In the genomic region with DNA sequence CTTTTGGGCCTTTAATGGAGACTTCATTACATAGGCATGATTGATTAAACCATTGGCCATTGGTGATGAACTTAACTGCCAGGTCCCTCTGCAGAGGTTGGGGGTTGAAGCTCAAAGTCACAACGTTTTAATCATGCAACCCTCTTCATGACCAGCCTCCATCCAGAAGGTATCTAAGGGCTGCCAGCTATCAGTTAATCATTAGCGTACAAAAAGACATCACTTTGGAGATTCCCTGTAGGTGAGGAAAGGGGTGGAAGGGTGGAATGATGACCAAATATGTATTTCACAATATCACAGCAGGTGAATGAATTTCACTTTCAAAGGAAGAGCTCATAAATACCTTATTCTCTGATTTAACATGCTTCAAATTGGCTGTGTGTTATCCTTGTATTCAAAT, we compare ENCODE assay signal across 25 cellular contexts.
"Had no signal": no experiment of that assay in that cellular context is flagged by ENCODE, and none has a peak within 500 bp of the region (broad histone marks: within the 10 kb centered on the region; RNA-seq: fewer than 3 reads in every experiment).

No MANE protein-coding gene starts in this region.

- H3K4me1 Mint-ChIP-seq: endodermal cell; immature natural killer cell; naive thymus-derived CD4-positive, alpha-beta T cell had no signal

- H3K36me3 Mint-ChIP-seq: immature natural killer cell; naive thymus-derived CD4-positive, alpha-beta T cell had no signal

- H3K27ac ChIP-seq: colonic mucosa, esophagus muscularis mucosa, foreskin keratinocyte, gastroesophageal sphincter, heart left ventricle, hepatocyte, left ventricle myocardium inferior, lower lobe of right lung had no signal

- H3K4me1 ChIP-seq: colonic mucosa, esophagus muscularis mucosa, foreskin keratinocyte, gastroesophageal sphincter, heart left ventricle, left ventricle myocardium inferior, lower lobe of right lung had no signal

- H3K9me3 ChIP-seq: colonic mucosa, esophagus muscularis mucosa, gastroesophageal sphincter, left ventricle myocardium inferior, lower lobe of right lung had no signal

- H3K4me3 ChIP-seq: colonic mucosa, esophagus muscularis mucosa, gastroesophageal sphincter, heart left ventricle, hepatocyte, left ventricle myocardium inferior, lower lobe of right lung had no signal

- DNase-seq: colonic mucosa; cortex of kidney; effector CD8-positive, alpha-beta T cell; effector memory CD8-positive, alpha-beta T cell; endodermal cell; foreskin keratinocyte; heart left ventricle; hypothalamus; immature natural killer cell; islet precursor cell; kidney; kidney glomerular epithelial cell; left cardiac atrium; left ventricle myocardium inferior; lower lobe of right lung; mesendoderm; midbrain; naive thymus-derived CD4-positive, alpha-beta T cell had no signal

- H3K4me2 ChIP-seq: hepatocyte had no signal

- H3K4me3 Mint-ChIP-seq: dendritic cell treated with granulocyte-macrophage colony-stimulating factor and Interleukin-4, amounts not matched to agents 40 ng/mL and 50 ng/mL, for 4 days; effector memory CD8-positive, alpha-beta T cell; endodermal cell; immature natural killer cell; naive thymus-derived CD4-positive, alpha-beta T cell had no signal

- H3K79me2 ChIP-seq: hepatocyte had no signal

- H2AFZ ChIP-seq: hepatocyte had no signal

- H3K36me3 ChIP-seq: colonic mucosa, lower lobe of right lung had no signal

- H3K27me3 Mint-ChIP-seq: dendritic cell treated with granulocyte-macrophage colony-stimulating factor and Interleukin-4, amounts not matched to agents 40 ng/mL and 50 ng/mL, for 4 days; effector memory CD8-positive, alpha-beta T cell; naive thymus-derived CD4-positive, alpha-beta T cell had no signal

- H3K27ac Mint-ChIP-seq: dendritic cell treated with granulocyte-macrophage colony-stimulating factor and Interleukin-4, amounts not matched to agents 40 ng/mL and 50 ng/mL, for 4 days; effector memory CD8-positive, alpha-beta T cell; endodermal cell; immature natural killer cell; naive thymus-derived CD4-positive, alpha-beta T cell had no signal

- H3K27me3 ChIP-seq: colonic mucosa, esophagus muscularis mucosa, foreskin keratinocyte, gastroesophageal sphincter, heart left ventricle, hepatocyte had no signal

- FAIRE-seq: endometrium, endothelial cell of umbilical vein, frontal cortex, kidney had no signal

- ATAC-seq: effector memory CD8-positive, alpha-beta T cell; foreskin keratinocyte; gastroesophageal sphincter; heart left ventricle; left cardiac atrium; lower lobe of right lung; naive thymus-derived CD4-positive, alpha-beta T cell had no signal
